ENCODE assay signal across 16 cellular contexts in the genomic region with DNA sequence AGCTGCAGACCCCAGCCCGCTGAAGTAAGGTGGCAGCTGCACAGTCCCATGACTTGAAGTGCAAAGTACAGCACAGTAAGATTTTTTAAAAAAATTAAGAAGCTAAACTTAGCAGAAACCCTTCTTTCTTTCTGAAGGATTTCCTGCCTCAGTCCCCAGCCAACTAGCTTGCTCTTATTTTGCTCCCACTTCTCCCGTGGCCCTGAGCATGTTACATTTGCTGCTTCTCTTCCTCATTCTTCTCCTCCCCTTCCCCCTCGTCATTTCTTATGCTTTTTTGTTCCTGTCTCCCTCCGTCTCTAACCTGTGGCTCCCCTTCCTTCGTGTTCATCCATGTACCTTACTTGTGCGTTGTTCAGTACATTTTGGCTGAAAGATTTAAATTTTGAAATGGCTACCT.
DNase-seq lines count a peak whose midpoint lies in the region; TF ChIP-seq lines count a peak whose summit lies in the region.
"Had no signal": no experiment of that assay in that cellular context is flagged by ENCODE, and none has a peak within 500 bp of the region (broad histone marks: within the 10 kb centered on the region; RNA-seq: fewer than 3 reads in every experiment).

No MANE protein-coding gene starts in this region.

- peak overlapping the region; percentile 43 for H3K27ac Mint-ChIP-seq in mesothelial cell of epicardium

- TF ChIP-seq CTCF in dorsolateral prefrontal cortex (IDR thresholded peaks at IDR 0.05 in 54 of 56, conservative IDR thresholded peaks at IDR 0.05 in 2 of 56; ENCODE audit: low read depth in 1 of 56, partially characterized antibody in 56 of 56), result no peak
- no peak for TF ChIP-seq CTCF in mesothelial cell of epicardium (IDR thresholded peaks at IDR 0.05; ENCODE audit: unreplicated experiment)
- TF ChIP-seq CTCF in WERI-Rb-1 (IDR thresholded peaks at IDR 0.05; ENCODE audit: low read depth, low read length), result no peak

- peak; percentile 15 for DNase-seq in MV-4-11 (lab: John Stamatoyannopoulos, UW)
- no peak for DNase-seq in dorsolateral prefrontal cortex
- no peak for DNase-seq in mesothelial cell of epicardium (ENCODE audit: low spot score in 2 of 2, unreplicated experiment in 2 of 2)
- no peak for DNase-seq in WERI-Rb-1
- DNase-seq in islet precursor cell, result no peak
- DNase-seq in NCI-H2029 treated with DMSO at 0.1 percent for 48 hours (lab: John Stamatoyannopoulos, UW), result no peak
- DNase-seq in stimulated activated CD4-positive, alpha-beta T cell treated with anti-CD3 and anti-CD28 coated beads, Interleukin-2, amount 100 ng/mL, for 48 hours, result no peak
- DNase-seq: activated T-cell treated with anti-CD3 and anti-CD28 coated beads, Interleukin-2, amount 50 U/mL, for 48 hours; adrenal gland; cortex of kidney; DMS79; GOT3; NCI-H2029; NCI-H774; stomach had no signal

- no peaks in the 10 kb centered on the region for H3K4me1 ChIP-seq in thymus (ENCODE audit: control insufficient read depth, insufficient read depth, low read length)

- H3K36me3 ChIP-seq in thymus (ENCODE audit: control insufficient read depth, insufficient read depth) (no peaks in the 10 kb centered on the region), WERI-Rb-1 (peaks cover 2% of the 10 kb centered on the region; the same call in 1 of the 2 replicates)
- H3K36me3 ChIP-seq: adrenal gland had no signal

- H3K4me3 Mint-ChIP-seq in mesothelial cell of epicardium, result no peak overlapping the region

- H3K9me3 ChIP-seq in thymus (ENCODE audit: control insufficient read depth), result no peaks in the 10 kb centered on the region
- H3K9me3 ChIP-seq in WERI-Rb-1 (ENCODE audit: severe bottlenecking), result no peaks in the 10 kb centered on the region
- H3K9me3 ChIP-seq: adrenal gland, stomach had no signal

- 43% methylated on average over 6 of the region's 6 CpGs for WGBS in thymus

- H3K36me3 Mint-ChIP-seq in mesothelial cell of epicardium, result no peaks in the 10 kb centered on the region

- no peaks in the 10 kb centered on the region for H3K9me3 Mint-ChIP-seq in mesothelial cell of epicardium

- no peaks in the 10 kb centered on the region for H3K27me3 ChIP-seq in dorsolateral prefrontal cortex
- no peaks in the 10 kb centered on the region for H3K27me3 ChIP-seq in thymus (ENCODE audit: control insufficient read depth, insufficient read depth)
- no peaks in the 10 kb centered on the region for H3K27me3 ChIP-seq in WERI-Rb-1 (ENCODE audit: insufficient read depth, low read depth, severe bottlenecking)
- H3K27me3 ChIP-seq: adrenal gland, stomach had no signal

- H3K27ac ChIP-seq in dorsolateral prefrontal cortex, result peak overlapping the region; percentile 48 to 94 (median 85)
- H3K27ac ChIP-seq in thymus (ENCODE audit: low read depth), result peak overlapping the region; percentile 4
- no peak overlapping the region for H3K27ac ChIP-seq in WERI-Rb-1
- H3K27ac ChIP-seq: adrenal gland had no signal

- intact Hi-C loops in dorsolateral prefrontal cortex (cut with DNase I), result loop anchor here (2.0 to 10.0 kb wide), 6 partner anchors 62 to 291 kb away; a partner anchor contains a TSS

- H3K4me1 Mint-ChIP-seq in mesothelial cell of epicardium, result peaks cover 35% of the 10 kb centered on the region

- H3K27me3 Mint-ChIP-seq in mesothelial cell of epicardium (ENCODE audit: low read depth), result no peaks in the 10 kb centered on the region

- H3K4me3 ChIP-seq in dorsolateral prefrontal cortex, result peak overlapping the region in 2 of 59 donors; percentile 8 to 11
- no peak overlapping the region for H3K4me3 ChIP-seq in thymus (ENCODE audit: low read length)
- no peak overlapping the region for H3K4me3 ChIP-seq in WERI-Rb-1 (ENCODE audit: low read depth, low read length)
- H3K4me3 ChIP-seq: adrenal gland, stomach had no signal
